Comparison of ENCODE assay signal across 24 cellular contexts in genomic region chr16:10070591-10070990, GRCh38.
"Had no signal": no experiment of that assay in that cellular context is flagged by ENCODE, and none has a peak within 500 bp of the region (broad histone marks: within the 10 kb centered on the region; RNA-seq: fewer than 3 reads in every experiment).

No MANE protein-coding gene starts in this region.

- DNase-seq: effector memory CD4-positive, alpha-beta T cell; foreskin keratinocyte; heart right ventricle; hippocampal formation; left cardiac atrium; left lung; mesendoderm; midbrain; naive thymus-derived CD4-positive, alpha-beta T cell; right lobe of liver; small intestine; stimulated activated CD4-positive, alpha-beta T cell treated with anti-CD3 and anti-CD28 coated beads, Interleukin-15, amount 100 ng/mL, for 24 hours; stimulated activated CD4-positive, alpha-beta T cell treated with anti-CD3 and anti-CD28 coated beads, Interleukin-2, amount 100 ng/mL, for 48 hours; stimulated activated naive CD4-positive, alpha-beta T cell treated with Interleukin-2 at 50 U/mL for 16 hours; stomach; thyroid gland; trophoblast cell had no signal

- H3K36me3 Mint-ChIP-seq: naive thymus-derived CD4-positive, alpha-beta T cell; neural progenitor cell had no signal

- H3K9me3 Mint-ChIP-seq: nephron, neural progenitor cell had no signal

- H3K4me3 Mint-ChIP-seq: naive thymus-derived CD4-positive, alpha-beta T cell; nephron; neural progenitor cell had no signal

- ATAC-seq: foreskin keratinocyte; gastroesophageal sphincter; heart right ventricle; left cardiac atrium; left lung; naive thymus-derived CD4-positive, alpha-beta T cell; right lobe of liver had no signal

- H3K27ac Mint-ChIP-seq: naive thymus-derived CD4-positive, alpha-beta T cell; nephron; neural progenitor cell; progenitor cell of endocrine pancreas had no signal

- H3K4me1 Mint-ChIP-seq: naive thymus-derived CD4-positive, alpha-beta T cell; neural progenitor cell had no signal

- H3K27ac ChIP-seq: esophagus muscularis mucosa, foreskin keratinocyte, gastroesophageal sphincter, heart right ventricle, left lung, neural progenitor cell, parathyroid adenoma, right lobe of liver, stomach, thyroid gland, vagina had no signal
